3 cellular contexts compared by ENCODE assay signal in the genomic region with DNA sequence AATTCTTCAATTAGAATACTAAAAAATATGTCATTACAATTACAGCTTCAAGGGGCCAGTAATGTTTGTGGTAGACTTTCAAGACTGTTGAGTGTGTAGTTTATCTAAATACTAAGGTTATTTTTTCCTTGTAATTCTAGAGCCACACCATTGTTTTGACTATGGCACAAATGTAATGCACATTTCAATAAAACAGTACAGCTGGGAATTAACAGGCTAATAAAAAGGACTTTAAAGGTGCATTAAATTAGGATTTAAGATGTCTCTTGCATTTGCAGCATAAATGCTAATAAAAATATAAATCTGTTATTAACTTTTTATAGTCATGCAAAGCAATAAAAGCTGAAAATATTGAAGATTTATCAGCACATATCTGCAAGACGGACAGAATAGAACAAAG.
"Had no signal": no experiment of that assay in that cellular context is flagged by ENCODE, and none has a peak within 500 bp of the region (broad histone marks: within the 10 kb centered on the region; RNA-seq: fewer than 3 reads in every experiment).

No MANE protein-coding gene starts in this region.

- DNase-seq: GDM1, GF-D8 had no signal

- ATAC-seq: GM12878 had no signal

- H3K4me3 ChIP-seq: GM12878 had no signal
